In genomic region chr14:21510735-21511657, GRCh38 we compare ENCODE assay signal across 8 cellular contexts. TPM values are rescaled to one million over a fixed set of nuclear protein-coding genes. Genes with fewer than 3 reads are reported as not detected.
DNase-seq lines count a peak whose midpoint lies in the region; ATAC-seq and TF ChIP-seq lines count a peak whose summit lies in the region.

Gene METTL3 (minus strand): TSS chr14:21511340. CDS start chr14:21511223, 117 bp downstream.

- peak within 1 kb of the TSS; percentile 99 for H3K4me3 Mint-ChIP-seq in activated CD4-positive, alpha-beta T cell treated with anti-CD3 and anti-CD28 coated beads, Interleukin-2, amount 10 ng/mL, durations not matched to agents 24 days and 14 days

- TF ChIP-seq CTCF in BJ (IDR thresholded peaks at IDR 0.05; ENCODE audit: insufficient read depth, low read depth, low read length) (no peak), colonic mucosa (IDR thresholded peaks at IDR 0.05) (no peak)

- H3K4me1 Mint-ChIP-seq in activated CD4-positive, alpha-beta T cell treated with anti-CD3 and anti-CD28 coated beads, Interleukin-2, amount 10 ng/mL, durations not matched to agents 24 days and 14 days, result peaks cover 28% of the 10 kb centered on the region

- CTCF ChIA-PET in BJ (lab: Yijun Ruan, JAX), result interaction anchor here (1.0 to 2.8 kb wide), 7 partner anchors 10 to 50 kb away, joined by 3 to 19 read pairs (median 5); partner anchors contain the start of gene RAB2B

- DNase-seq in BJ (ENCODE audit: low read depth) (peak; percentile 95), NCI-H526 treated with DMSO at 0.1 percent for 48 hours (lab: John Stamatoyannopoulos, UW) (peak; percentile 97), colonic mucosa (peak; percentile 97)
- DNase-seq in activated CD4-positive, alpha-beta T cell treated with anti-CD3 and anti-CD28 coated beads, Interleukin-2, amount 10 ng/mL, durations not matched to agents 24 days and 14 days, result peak; percentile 98
- DNase-seq in stimulated activated CD4-positive, alpha-beta T cell treated with anti-CD3 and anti-CD28 coated beads, Interleukin-1b, Interleukin-23, amount 100 ng/mL, for 4 hours (ENCODE audit: low read depth in 2 of 2), result peak; percentile 80 to 87

- H3K4me3 ChIP-seq in BJ (ENCODE audit: low read depth, low read length) (peak within 1 kb of the TSS; percentile 87), colonic mucosa (peak within 1 kb of the TSS; percentile 79)

- intact Hi-C loops in activated CD4-positive, alpha-beta T cell treated with anti-CD3 and anti-CD28 coated beads, Interleukin-2, amount 10 ng/mL, durations not matched to agents 24 days and 14 days (cut with micrococcal nuclease), result loop anchor here (1.0 to 5.0 kb wide), 5 partner anchors 15 to 899 kb away; partner anchors contain the start of genes CHD8, SALL2, SUPT16H and TOX4
- intact Hi-C loops in colonic mucosa (cut with DNase I), result no loop called here

- H3K27me3 Mint-ChIP-seq in activated CD4-positive, alpha-beta T cell treated with anti-CD3 and anti-CD28 coated beads, Interleukin-2, amount 10 ng/mL, durations not matched to agents 24 days and 14 days, result peaks cover 4% of the 10 kb centered on the region

- H3K9me3 Mint-ChIP-seq in activated CD4-positive, alpha-beta T cell treated with anti-CD3 and anti-CD28 coated beads, Interleukin-2, amount 10 ng/mL, durations not matched to agents 24 days and 14 days, result peaks cover 5% of the 10 kb centered on the region

- H3K9me3 ChIP-seq in colonic mucosa, result no peaks in the 10 kb centered on the region

- peaks cover 2% of the 10 kb centered on the region; the same call in 1 of the 2 replicates for H3K36me3 ChIP-seq in BJ (ENCODE audit: control insufficient read depth, insufficient read depth, low read length)
- H3K36me3 ChIP-seq in colonic mucosa, result no peaks in the 10 kb centered on the region

- H3K27ac ChIP-seq in colonic mucosa, result peak within 1 kb of the TSS; percentile 81
- H3K27ac ChIP-seq in layer of hippocampus (ENCODE audit: low read depth, low read length), result peak within 1 kb of the TSS; percentile 64

- peaks cover 9% of the 10 kb centered on the region for H3K4me1 ChIP-seq in colonic mucosa

- H3K36me3 Mint-ChIP-seq in activated CD4-positive, alpha-beta T cell treated with anti-CD3 and anti-CD28 coated beads, Interleukin-2, amount 10 ng/mL, durations not matched to agents 24 days and 14 days (ENCODE audit: low read depth), result peaks cover 25% of the 10 kb centered on the region

- ATAC-seq in GM19324 (IDR thresholded peaks at IDR 0.05; ENCODE audit: low FRiP score, unreplicated experiment) (peak; percentile 97), HG03469 (IDR thresholded peaks at IDR 0.05; ENCODE audit: unreplicated experiment) (peak; percentile 99)

- peak within 1 kb of the TSS; percentile 98 for H3K27ac Mint-ChIP-seq in activated CD4-positive, alpha-beta T cell treated with anti-CD3 and anti-CD28 coated beads, Interleukin-2, amount 10 ng/mL, durations not matched to agents 24 days and 14 days

- POLR2A ChIA-PET in BJ (lab: Charles Lee), result interaction anchor here (0.6 to 1.4 kb wide), 2 partner anchors 11 to 56 kb away, joined by 4 to 5 read pairs; no protein-coding TSS in a partner anchor

- 0 out of 2 replicates have a peak, but pooled peaks cover 1% of the 10 kb centered on the region for H3K27me3 ChIP-seq in BJ (ENCODE audit: control insufficient read depth, insufficient read depth, low read length)
- no peaks in the 10 kb centered on the region for H3K27me3 ChIP-seq in colonic mucosa
- H3K27me3 ChIP-seq in layer of hippocampus (ENCODE audit: control insufficient read depth, insufficient read depth, low read length), result no peaks in the 10 kb centered on the region

- H3K9ac ChIP-seq in colonic mucosa (ENCODE audit: low read depth in 2 of 2, low read length in 2 of 2), result peak within 1 kb of the TSS; percentile 72 to 88

RNA-seq across cellular contexts. Expression of gene METTL3, which starts in this region (rescaled TPM):
- 52.3 and 63.3 TPM in 2 replicates for polyA plus RNA-seq in BJ (2011; rRNA removed)
- 43.9 and 77.6 TPM in 2 replicates for polyA minus RNA-seq in BJ (2011; rRNA and poly(A)+ RNA removed)
- 72.9 and 81.7 TPM in 2 replicates for total RNA-seq in activated CD4-positive, alpha-beta T cell treated with anti-CD3 and anti-CD28 coated beads, Interleukin-2, amount 10 ng/mL, durations not matched to agents 24 days and 14 days
- total RNA-seq in colonic mucosa, result 10 to 100 TPM; 26.5 to 50.1 TPM

Comparison
In these comparisons a context has a peak if more than half of its experiments do, and no peak if none do; other contexts are left out.
1. Peak in every context shown above with its lines: DNase-seq, ATAC-seq, H3K4me3 ChIP-seq and H3K27ac ChIP-seq.